Comparison of ENCODE assay signal across 8 cellular contexts in genomic region chr3:172152869-172153268, GRCh38.
DNase-seq lines count a peak whose midpoint lies in the region; ATAC-seq, FAIRE-seq and TF ChIP-seq lines count a peak whose summit lies in the region.

No MANE protein-coding gene starts in this region.

- CTCF ChIA-PET in CD4-positive, alpha-beta T cell (lab: Charles Lee): no interaction called here

- H3K4me1 ChIP-seq in SJCRH30 (peaks cover 46% of the 10 kb centered on the region), fibroblast of lung (ENCODE audit: control insufficient read depth, extremely low read depth, insufficient read depth, low read length) (peaks cover 22% of the 10 kb centered on the region), ovary (ENCODE audit: insufficient read depth) (peaks cover 17% of the 10 kb centered on the region)

- DNase-seq in CD4-positive, alpha-beta T cell: no peak
- DNase-seq in SJCRH30 (no peak), fibroblast of lung (ENCODE audit: low read depth in 2 of 2) (peak in 1 of 2 donors; percentile 84), ovary (no peak), NCI-H446 treated with DMSO at 0.1 percent for 48 hours (lab: John Stamatoyannopoulos, UW) (no peak), GDM1 (lab: John Stamatoyannopoulos, UW) (no peak), urothelium cell line (ENCODE audit: low spot score) (no peak), KG1 (lab: John Stamatoyannopoulos, UW) (no peak)

- no peaks in the 10 kb centered on the region for H3K27me3 Mint-ChIP-seq in CD4-positive, alpha-beta T cell

- TF ChIP-seq EP300 in ovary (IDR thresholded peaks at IDR 0.05): no peak

- H3K9ac ChIP-seq in fibroblast of lung (ENCODE audit: insufficient read depth, low read length): peak overlapping the region; percentile 43

- 8 to 16% (median 10%) methylated on average over 7 of the region's 7 CpGs for WGBS in ovary, 3 donors

- no peaks in the 10 kb centered on the region for H3K9me3 Mint-ChIP-seq in CD4-positive, alpha-beta T cell

- H3K36me3 Mint-ChIP-seq in CD4-positive, alpha-beta T cell (ENCODE audit: low read depth): no peaks in the 10 kb centered on the region

- POLR2A ChIA-PET in CD4-positive, alpha-beta T cell (lab: Charles Lee): no interaction called here

- H3K79me2 ChIP-seq in fibroblast of lung (ENCODE audit: control insufficient read depth, insufficient read depth, low read length): peaks cover 70% of the 10 kb centered on the region

- no peak overlapping the region for H2AFZ ChIP-seq in fibroblast of lung (ENCODE audit: low read length)

- H3K4me3 Mint-ChIP-seq in CD4-positive, alpha-beta T cell: peak overlapping the region; percentile 18

- no peak for TF ChIP-seq POLR2A in ovary (IDR thresholded peaks at IDR 0.05)

- H3K9me3 ChIP-seq in CD4-positive, alpha-beta T cell (ENCODE audit: control insufficient read depth, low read length): no peaks in the 10 kb centered on the region
- no peaks in the 10 kb centered on the region for H3K9me3 ChIP-seq in SJCRH30 (replicated peaks)
- H3K9me3 ChIP-seq in fibroblast of lung (ENCODE audit: control insufficient read depth, insufficient read depth, low read depth, low read length): no peaks in the 10 kb centered on the region
- no peaks in the 10 kb centered on the region for H3K9me3 ChIP-seq in ovary

- intact Hi-C loops in CD4-positive, alpha-beta T cell (cut with DNase I, micrococcal nuclease): no loop called here
- intact Hi-C loops in ovary (cut with DNase I): loop anchor here in 1 of 4 donors (10.0 kb wide), 1 partner anchor 108 kb away; no protein-coding TSS in a partner anchor

- peaks cover 46% of the 10 kb centered on the region for H3K4me1 Mint-ChIP-seq in CD4-positive, alpha-beta T cell (ENCODE audit: low read depth)

- peak overlapping the region; percentile 89 for H3K4me2 ChIP-seq in fibroblast of lung (ENCODE audit: extremely low read depth, insufficient read depth, low read length)

- no peak for FAIRE-seq in urothelium cell line (lab: Jason Lieb, UNC)

- H4K20me1 ChIP-seq in fibroblast of lung (ENCODE audit: control insufficient read depth, extremely low read depth, insufficient read depth, low read length): peaks cover 2% of the 10 kb centered on the region

- no peak for ATAC-seq in CD4-positive, alpha-beta T cell (ENCODE audit: poor library complexity)

- H3K27ac Mint-ChIP-seq in CD4-positive, alpha-beta T cell: peak overlapping the region; percentile 8

- H3K4me3 ChIP-seq in SJCRH30: peak overlapping the region; percentile 19
- H3K4me3 ChIP-seq in fibroblast of lung (replicated peaks in 1 of 4; ENCODE audit: control extremely low read depth in 1 of 4, insufficient read depth in 1 of 4, low read depth in 3 of 4, low read length in 4 of 4): peak overlapping the region in 2 of 4 experiments; percentile 12 to 30
- no peak overlapping the region for H3K4me3 ChIP-seq in ovary

- no peak overlapping the region for H3K27ac ChIP-seq in CD4-positive, alpha-beta T cell (ENCODE audit: low read depth, low read length)
- H3K27ac ChIP-seq in SJCRH30 (peak overlapping the region; percentile 71), fibroblast of lung (ENCODE audit: insufficient read depth, low read length) (peak overlapping the region; percentile 92), ovary (peak overlapping the region; percentile 72 to 73)

- TF ChIP-seq CTCF in CD4-positive, alpha-beta T cell (IDR thresholded peaks at IDR 0.05): no peak
- no peak for TF ChIP-seq CTCF in fibroblast of lung (conservative IDR thresholded peaks at IDR 0.05 in 1 of 2, IDR thresholded peaks at IDR 0.05 in 1 of 2; ENCODE audit: low read depth in 1 of 2, low read length in 2 of 2)
- TF ChIP-seq CTCF in ovary (IDR thresholded peaks at IDR 0.05): no peak

- H3K36me3 ChIP-seq in SJCRH30: peaks cover 8% of the 10 kb centered on the region
- peaks cover 1% of the 10 kb centered on the region for H3K36me3 ChIP-seq in fibroblast of lung (ENCODE audit: control insufficient read depth, insufficient read depth, low read length)
- no peaks in the 10 kb centered on the region for H3K36me3 ChIP-seq in ovary

- no peaks in the 10 kb centered on the region for H3K27me3 ChIP-seq in CD4-positive, alpha-beta T cell (ENCODE audit: control insufficient read depth, insufficient read depth, low read length)
- no peaks in the 10 kb centered on the region for H3K27me3 ChIP-seq in SJCRH30
- no peaks in the 10 kb centered on the region for H3K27me3 ChIP-seq in fibroblast of lung (ENCODE audit: control insufficient read depth, insufficient read depth, low read length)
- no peaks in the 10 kb centered on the region for H3K27me3 ChIP-seq in ovary
